Comparison of ENCODE assay signal across 8 cellular contexts in genomic region chr3:13282528-13282985, GRCh38.
A peak's percentile ranks its signal among the peaks of the same experiment; 100 is the strongest.
DNase-seq lines count a peak whose midpoint lies in the region; FAIRE-seq and TF ChIP-seq lines count a peak whose summit lies in the region.

No MANE protein-coding gene starts in this region.

- no peak overlapping the region for H2AFZ ChIP-seq in GM23248

- H3K4me3 ChIP-seq in GM23248 (no peak overlapping the region), NT2/D1 (ENCODE audit: insufficient read length, low read depth) (peak overlapping the region; percentile 66), esophagus squamous epithelium (peak overlapping the region; percentile 30 to 67 (median 44)), prostate gland (peak overlapping the region; percentile 31 to 36)

- TF ChIP-seq POLR2A in esophagus squamous epithelium (IDR thresholded peaks at IDR 0.05) (no peak), prostate gland (IDR thresholded peaks at IDR 0.05) (no peak)

- H3K4me1 ChIP-seq in GM23248 (ENCODE audit: insufficient read depth): no peaks in the 10 kb centered on the region
- peaks cover 14% of the 10 kb centered on the region for H3K4me1 ChIP-seq in NT2/D1 (ENCODE audit: insufficient read depth, insufficient read length)
- peaks cover 8 to 31% (median 15%) of the 10 kb centered on the region in 3 donors for H3K4me1 ChIP-seq in esophagus squamous epithelium
- peaks cover 3% of the 10 kb centered on the region for H3K4me1 ChIP-seq in prostate gland (replicated peaks)

- no peaks in the 10 kb centered on the region for H3K9me2 ChIP-seq in GM23248 (ENCODE audit: insufficient read depth)

- no peaks in the 10 kb centered on the region for H3K36me3 ChIP-seq in GM23248 (ENCODE audit: low read depth)
- H3K36me3 ChIP-seq in NT2/D1 (ENCODE audit: insufficient read depth, insufficient read length, low read length): no peaks in the 10 kb centered on the region
- no peaks in the 10 kb centered on the region for H3K36me3 ChIP-seq in esophagus squamous epithelium
- H3K36me3 ChIP-seq in prostate gland: no peaks in the 10 kb centered on the region

- in situ Hi-C loops in GM23248 (cut with MboI): no loop called here

- no peaks in the 10 kb centered on the region for H3F3A ChIP-seq in GM23248 (ENCODE audit: insufficient read depth)

- H4K20me1 ChIP-seq in GM23248 (ENCODE audit: insufficient read depth): no peaks in the 10 kb centered on the region

- no peaks in the 10 kb centered on the region for H3K9me3 ChIP-seq in GM23248 (ENCODE audit: low read depth)
- H3K9me3 ChIP-seq in NT2/D1 (ENCODE audit: insufficient read depth, low read length): peaks cover 24% of the 10 kb centered on the region
- H3K9me3 ChIP-seq in esophagus squamous epithelium: peaks cover 0 to 23% (median 15%) of the 10 kb centered on the region in 3 donors
- no peaks in the 10 kb centered on the region for H3K9me3 ChIP-seq in prostate gland

- FAIRE-seq in RCC 7860 (lab: Jason Lieb, UNC) (no peak), urothelium cell line (lab: Jason Lieb, UNC) (no peak)

- TF ChIP-seq CTCF in esophagus squamous epithelium (IDR thresholded peaks at IDR 0.05): no peak
- TF ChIP-seq CTCF in prostate gland (IDR thresholded peaks at IDR 0.05): no peak

- WGBS in GM23248 (ENCODE audit: low coverage in 1 of 2, low lambda C conversion rate in 2 of 2, missing lambda C conversion rate in 2 of 2), 2 experiments: 2 to 4% methylated on average over 22 to 50 of the region's 69 CpGs
- WGBS in esophagus squamous epithelium, 2 donors: no CpG with 5 or more reads among the region's 69 CpGs
- under 1% methylated on average over 51 of the region's 69 CpGs for WGBS in prostate gland

- H3K27me3 ChIP-seq in GM23248 (replicated peaks; ENCODE audit: insufficient read depth): peaks cover 39% of the 10 kb centered on the region
- peaks cover 18% of the 10 kb centered on the region for H3K27me3 ChIP-seq in NT2/D1 (ENCODE audit: insufficient read depth, insufficient read length)
- peaks cover 0 to 89% (median 14%) of the 10 kb centered on the region in 4 donors for H3K27me3 ChIP-seq in esophagus squamous epithelium
- no peaks in the 10 kb centered on the region for H3K27me3 ChIP-seq in prostate gland (replicated peaks; ENCODE audit: insufficient read depth)

- no peak overlapping the region for H3K4me2 ChIP-seq in GM23248 (ENCODE audit: unreplicated experiment)

- peak; percentile 15 for DNase-seq in GM23248
- DNase-seq in NT2/D1 (ENCODE audit: low read depth, low spot score): no peak
- no peak for DNase-seq in esophagus squamous epithelium (lab: John Stamatoyannopoulos, UW)
- no peak for DNase-seq in prostate gland (ENCODE audit: low spot score)
- no peak for DNase-seq in RCC 7860 (ENCODE audit: low spot score)
- no peak for DNase-seq in urothelium cell line (ENCODE audit: low spot score)
- DNase-seq in 8988T: no peak
- no peak for DNase-seq in MV-4-11 (lab: John Stamatoyannopoulos, UW)

- no peaks in the 10 kb centered on the region for H3K79me2 ChIP-seq in GM23248 (ENCODE audit: insufficient read depth)

- H3K9ac ChIP-seq in GM23248 (no peak overlapping the region), NT2/D1 (ENCODE audit: insufficient read length, low read depth) (peak overlapping the region; percentile 83)

- H3K27ac ChIP-seq in GM23248 (no peak overlapping the region), esophagus squamous epithelium (peak overlapping the region; percentile 54 to 80 (median 70)), prostate gland (peak overlapping the region; percentile 48 to 64)

- intact Hi-C loops in esophagus squamous epithelium (cut with DNase I): loop anchor here (10.0 kb wide), 1 partner anchor 188 kb away; no protein-coding TSS in a partner anchor
- intact Hi-C loops in prostate gland (cut with DNase I): no loop called here
